16 cellular contexts compared by ENCODE assay signal in the genomic region with DNA sequence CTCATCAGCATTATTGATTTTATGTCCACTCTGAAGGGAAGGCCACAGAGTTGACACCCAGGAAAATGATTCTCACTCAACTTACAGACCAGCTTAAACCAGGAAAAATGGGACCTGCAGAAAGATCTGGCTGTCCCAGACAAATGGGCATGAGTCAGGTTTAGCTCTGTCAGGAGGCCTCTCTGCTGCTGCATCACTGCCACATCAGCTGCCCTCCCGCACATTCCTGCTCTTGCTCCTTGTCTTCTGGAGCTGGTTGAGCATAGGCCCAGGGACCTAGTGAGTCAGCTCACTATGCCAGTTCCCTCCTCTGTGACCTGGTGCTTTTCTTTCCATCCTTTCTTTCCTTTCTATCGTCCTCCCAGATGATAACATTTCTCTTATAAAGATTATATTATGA. TPM values are rescaled to one million over a fixed set of nuclear protein-coding genes. Genes with fewer than 3 reads are reported as not detected.
DNase-seq lines count a peak whose midpoint lies in the region; ATAC-seq, FAIRE-seq and TF ChIP-seq lines count a peak whose summit lies in the region.
"Had no signal": no experiment of that assay in that cellular context is flagged by ENCODE, and none has a peak within 500 bp of the region (broad histone marks: within the 10 kb centered on the region; RNA-seq: fewer than 3 reads in every experiment).

No MANE protein-coding gene starts in this region.

- in situ Hi-C loops in GM13976 (cut with MboI; ENCODE audit: low sequenced_read_pairs, unreplicated experiment) = loop anchor here (25.0 kb wide), 1 partner anchor 564 kb away; no protein-coding TSS in a partner anchor

- no peak overlapping the region for H3K4me3 ChIP-seq in epithelial cell of esophagus (ENCODE audit: low read length)
- no peak overlapping the region for H3K4me3 ChIP-seq in osteoblast (ENCODE audit: insufficient read depth, low read length)
- H3K4me3 ChIP-seq: body of pancreas, gastroesophageal sphincter, lung, prostate gland, upper lobe of right lung had no signal

- DNase-seq in GM12891 (ENCODE audit: insufficient read length, low spot score) (no peak), RCC 7860 (ENCODE audit: low spot score) (peak; percentile 95), epithelial cell of esophagus (ENCODE audit: low read depth) (peak; percentile 92), osteoblast (ENCODE audit: insufficient read length, low spot score, missing footprints) (peak; percentile 97), D341Med (ENCODE audit: low spot score) (no peak), GM13976 (ENCODE audit: low spot score) (no peak), left colon (no peak), NCI-H1105 (lab: John Stamatoyannopoulos, UW) (no peak)
- DNase-seq: body of pancreas, MM.1S, NCI-H526, SW 1271, upper lobe of right lung had no signal

- no peaks in the 10 kb centered on the region for H3K36me3 ChIP-seq in osteoblast (ENCODE audit: insufficient read depth, low read length)
- H3K36me3 ChIP-seq: gastroesophageal sphincter, prostate gland, upper lobe of right lung had no signal

- intact Hi-C loops in left colon (cut with DNase I, micrococcal nuclease) = no loop called here

- H2AFZ ChIP-seq in osteoblast (ENCODE audit: low read length) = peak overlapping the region; percentile 1

- no peak for ATAC-seq in left colon
- ATAC-seq: body of pancreas, gastroesophageal sphincter, upper lobe of right lung had no signal

- H3K4me1 ChIP-seq in osteoblast (ENCODE audit: insufficient read depth, low read length) = peaks cover 39% of the 10 kb centered on the region
- H3K4me1 ChIP-seq: body of pancreas, gastroesophageal sphincter, prostate gland, upper lobe of right lung had no signal

- peak overlapping the region; percentile 77 for H3K27ac ChIP-seq in osteoblast (ENCODE audit: low read depth, low read length)
- H3K27ac ChIP-seq: gastroesophageal sphincter, prostate gland, upper lobe of right lung had no signal

- H4K20me1 ChIP-seq in osteoblast (ENCODE audit: insufficient read depth, low read length) = no peaks in the 10 kb centered on the region

- no peak for TF ChIP-seq POLR2A in GM12891 (IDR thresholded peaks at IDR 0.05; ENCODE audit: low read depth, low read length)

- no peak for TF ChIP-seq CTCF in epithelial cell of esophagus (IDR thresholded peaks at IDR 0.05; ENCODE audit: insufficient read depth, low read depth, low read length, missing control alignments)
- no peak for TF ChIP-seq CTCF in osteoblast (IDR thresholded peaks at IDR 0.05; ENCODE audit: extremely low read depth, low read depth, low read length)
- no peak for TF ChIP-seq CTCF in GM13976 (IDR thresholded peaks at IDR 0.05; ENCODE audit: borderline replicate concordance, control extremely low read depth, extremely low read depth, insufficient read depth, missing control alignments)

- no peaks in the 10 kb centered on the region for H3K79me2 ChIP-seq in osteoblast (ENCODE audit: insufficient read depth, low read length)

- no peaks in the 10 kb centered on the region for H3K9me3 ChIP-seq in osteoblast (ENCODE audit: low read depth, low read length)
- H3K9me3 ChIP-seq: body of pancreas, prostate gland, upper lobe of right lung had no signal

- H3K4me2 ChIP-seq in osteoblast (ENCODE audit: insufficient read depth, low read length) = no peak overlapping the region

- no peaks in the 10 kb centered on the region for H3K27me3 ChIP-seq in osteoblast (ENCODE audit: insufficient read depth, low read length)
- H3K27me3 ChIP-seq: body of pancreas, upper lobe of right lung had no signal

- FAIRE-seq in GM12891 (lab: Jason Lieb, UNC) (peak; percentile 58), RCC 7860 (lab: Jason Lieb, UNC) (peak; percentile 94)

TF ChIP-seq in GM12891, 5 proteins besides CTCF, POLR2A, EP300 and RAD21:
- TF ChIP-seq POLR2AphosphoS5 (IDR thresholded peaks at IDR 0.05; ENCODE audit: low read depth, low read length) (no peak), SPI1 (IDR thresholded peaks at IDR 0.05; ENCODE audit: low read depth, low read length) (no peak), PAX5 (IDR thresholded peaks at IDR 0.05; ENCODE audit: insufficient read depth, low read length, severe bottlenecking) (no peak), TAF1 (IDR thresholded peaks at IDR 0.05; ENCODE audit: low read depth, low read length) (no peak), POU2F2 (IDR thresholded peaks at IDR 0.05; ENCODE audit: low read depth, low read length) (no peak)

RNA-seq across cellular contexts. Expression of a gene that starts 18.8 kb away (rescaled TPM):
- 22.3 TPM for polyA plus RNA-seq in GM12891 (2012; ENCODE audit: low read depth, missing spikeins)
- total RNA-seq in osteoblast (6.9 and 10.3 TPM in 2 replicates), left colon (10 to 100 TPM; 24.3 to 24.7 TPM)

Comparison
In these comparisons a context has a peak if more than half of its experiments do, and no peak if none do; other contexts are left out.
1. DNase-seq: peak in RCC 7860 (single experiment), epithelial cell of esophagus (single experiment) and osteoblast (single experiment); none in GM12891 (single experiment), D341Med (single experiment), GM13976 (single experiment), left colon (0 of 2) and NCI-H1105 (single experiment).